ENCODE assay signal across 8 cellular contexts in the genomic region with DNA sequence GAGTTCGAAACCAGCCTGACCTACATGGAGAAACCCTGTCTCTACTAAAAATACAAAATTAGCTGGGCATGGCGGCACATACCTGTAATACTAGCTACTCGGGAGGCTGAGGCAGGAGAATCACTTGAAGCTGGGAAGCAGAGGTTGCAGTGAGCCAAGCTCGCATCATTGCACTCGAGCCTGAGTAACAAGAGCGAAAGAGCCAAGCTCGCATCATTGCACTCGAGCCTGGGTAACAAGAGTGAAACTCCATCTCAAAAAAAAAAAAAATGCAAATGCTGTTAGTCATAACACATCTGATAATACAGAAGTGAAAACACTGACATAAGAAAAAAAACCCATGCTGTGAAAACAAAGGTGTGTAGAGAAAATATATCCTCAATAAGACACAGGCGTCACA.
DNase-seq lines count a peak whose midpoint lies in the region; ATAC-seq lines count a peak whose summit lies in the region.
"Not testable (repeated sequence)": the region's sequence is repeated elsewhere in the genome, so short reads cannot be mapped to it uniquely, and the experiment has no call there.

No MANE protein-coding gene starts in this region.

- peak; percentile 99 for ATAC-seq in GM18519 (IDR thresholded peaks at IDR 0.05; ENCODE audit: low FRiP score, unreplicated experiment)
- ATAC-seq in GM19463 (IDR thresholded peaks at IDR 0.05; ENCODE audit: unreplicated experiment) = peak; percentile 99
- ATAC-seq in HG02610 (IDR thresholded peaks at IDR 0.05; ENCODE audit: unreplicated experiment) = peak; percentile 100
- peak; percentile 98 for ATAC-seq in HG03097 (IDR thresholded peaks at IDR 0.05; ENCODE audit: low FRiP score, unreplicated experiment)
- ATAC-seq in memory B cell (ENCODE audit: low read depth) = peak; percentile 91

- DNase-seq in ACHN (peak; percentile 61), activated T-cell treated with anti-CD3 and anti-CD28 coated beads for 48 hours (ENCODE audit: low read depth) (peak; percentile 2), memory B cell (ENCODE audit: low spot score in 2 of 2) (peak; percentile 51 to 67)

- H3K27ac Mint-ChIP-seq in IgD-negative memory B cell (peak overlapping the region; percentile 87 to 97 (median 94)), memory B cell (peak overlapping the region; percentile 99)

- in situ Hi-C loops in ACHN (cut with HindIII; ENCODE audit: low pct_ligation_motif_present, low pct_unique_long_range_greater_than_20kb, low sequenced_read_pairs) = not testable (repeated sequence)

- H3K27me3 Mint-ChIP-seq in IgD-negative memory B cell, memory B cell: not testable (repeated sequence)

- H3K4me1 Mint-ChIP-seq in IgD-negative memory B cell = peaks cover 23 to 34% (median 25%) of the 10 kb centered on the region in 3 donors
- H3K4me1 Mint-ChIP-seq in memory B cell = peaks cover 25% of the 10 kb centered on the region

- not testable (repeated sequence) for H3K9me3 Mint-ChIP-seq in IgD-negative memory B cell, memory B cell

- H3K36me3 Mint-ChIP-seq in IgD-negative memory B cell, memory B cell: not testable (repeated sequence)

- H3K4me3 Mint-ChIP-seq in IgD-negative memory B cell = peak overlapping the region; percentile 97
- H3K4me3 Mint-ChIP-seq in memory B cell = peak overlapping the region; percentile 96

Comparison
In these comparisons a context has a peak if more than half of its experiments do, and no peak if none do; other contexts are left out.
1. Peak in every context shown above with its lines: DNase-seq and ATAC-seq.
2. DNase-seq: peak in every context shown above with its lines; median percentile 61 in ACHN; 59 in memory B cell; 2 in activated T-cell treated with anti-CD3 and anti-CD28 coated beads for 48 hours.